18 cellular contexts compared by ENCODE assay signal in genomic region chr17:29080323-29080722, GRCh38. TPM values are rescaled to one million over a fixed set of nuclear protein-coding genes. Genes with fewer than 3 reads are reported as not detected.
A peak's percentile ranks its signal among the peaks of the same experiment; 100 is the strongest.
DNase-seq lines count a peak whose midpoint lies in the region; ATAC-seq and TF ChIP-seq lines count a peak whose summit lies in the region.
"Had no signal": no experiment of that assay in that cellular context is flagged by ENCODE, and none has a peak within 500 bp of the region (broad histone marks: within the 10 kb centered on the region; RNA-seq: fewer than 3 reads in every experiment).

No MANE protein-coding gene starts in this region.

- peaks cover 100% of the 10 kb centered on the region for H3K36me3 ChIP-seq in BLaER1
- no peaks in the 10 kb centered on the region for H3K36me3 ChIP-seq in neural cell (ENCODE audit: insufficient read depth, low read length)
- H3K36me3 ChIP-seq in upper lobe of right lung = peaks cover 49% of the 10 kb centered on the region

- H3K4me2 ChIP-seq in BLaER1 (no peak overlapping the region), neural cell (ENCODE audit: low read length) (no peak overlapping the region)
- H3K4me2 ChIP-seq: BLaER1 treated with 17β-estradiol and CSF1 and Interleukin-3, amounts not matched to agents 10 nM and 100 nM; GM23338 had no signal

- TF ChIP-seq CTCF in neural cell (IDR thresholded peaks at IDR 0.05; ENCODE audit: poor library complexity, severe bottlenecking) = no peak
- no peak for TF ChIP-seq CTCF in upper lobe of right lung (IDR thresholded peaks at IDR 0.05)

- H3K4me1 ChIP-seq in BLaER1 (peaks cover 34% of the 10 kb centered on the region), upper lobe of right lung (no peaks in the 10 kb centered on the region)

- no peaks in the 10 kb centered on the region for H3K27me3 ChIP-seq in BLaER1
- no peaks in the 10 kb centered on the region for H3K27me3 ChIP-seq in neural cell (ENCODE audit: insufficient read depth, low read depth, low read length)
- no peaks in the 10 kb centered on the region for H3K27me3 ChIP-seq in upper lobe of right lung
- H3K27me3 ChIP-seq: BLaER1 treated with 17β-estradiol and CSF1 and Interleukin-3, amounts not matched to agents 10 nM and 100 nM had no signal

- H3K4me3 ChIP-seq in BLaER1 (no peak overlapping the region), neural cell (ENCODE audit: low read length) (no peak overlapping the region), upper lobe of right lung (no peak overlapping the region)
- H3K4me3 ChIP-seq: BLaER1 treated with 17β-estradiol and CSF1 and Interleukin-3, amounts not matched to agents 10 nM and 100 nM; GM23338 had no signal

- H3K4me1 Mint-ChIP-seq in dendritic cell treated with granulocyte-macrophage colony-stimulating factor and Interleukin-4, amounts not matched to agents 40 ng/mL and 50 ng/mL, for 4 days (ENCODE audit: low read depth) = peaks cover 37% of the 10 kb centered on the region
- H3K4me1 Mint-ChIP-seq: IgD-negative memory B cell had no signal

- no peaks in the 10 kb centered on the region for H3K9me2 ChIP-seq in neural cell (ENCODE audit: insufficient read depth, low read length)

- H3K9me3 ChIP-seq in BLaER1 (no peaks in the 10 kb centered on the region), neural cell (ENCODE audit: low read length) (no peaks in the 10 kb centered on the region), upper lobe of right lung (no peaks in the 10 kb centered on the region)
- H3K9me3 ChIP-seq: BLaER1 treated with 17β-estradiol and CSF1 and Interleukin-3, amounts not matched to agents 10 nM and 100 nM had no signal

- TF ChIP-seq EP300 in neural cell (conservative IDR thresholded peaks at IDR 0.05; ENCODE audit: poor library complexity, severe bottlenecking) = no peak

- no peak overlapping the region for H2AFZ ChIP-seq in neural cell (ENCODE audit: low read depth, low read length)
- H2AFZ ChIP-seq: GM23338 had no signal

- no peaks in the 10 kb centered on the region for H3K9me3 Mint-ChIP-seq in dendritic cell treated with granulocyte-macrophage colony-stimulating factor and Interleukin-4, amounts not matched to agents 40 ng/mL and 50 ng/mL, for 4 days
- H3K9me3 Mint-ChIP-seq: CD4-positive, alpha-beta T cell; GM23338; H9; IgD-negative memory B cell had no signal

- H3K27ac ChIP-seq in BLaER1 = peak overlapping the region; percentile 44
- peak overlapping the region; percentile 53 for H3K27ac ChIP-seq in neural cell (ENCODE audit: low read length)
- H3K27ac ChIP-seq in upper lobe of right lung = no peak overlapping the region

- intact Hi-C loops in dendritic cell treated with granulocyte-macrophage colony-stimulating factor and Interleukin-4, amounts not matched to agents 40 ng/mL and 50 ng/mL, for 4 days (cut with micrococcal nuclease) = no loop called here
- intact Hi-C loops in upper lobe of right lung (cut with DNase I) = no loop called here

- no peak overlapping the region for H3K4me3 Mint-ChIP-seq in dendritic cell treated with granulocyte-macrophage colony-stimulating factor and Interleukin-4, amounts not matched to agents 40 ng/mL and 50 ng/mL, for 4 days
- H3K4me3 Mint-ChIP-seq: CD4-positive, alpha-beta T cell; GM23338; H9; IgD-negative memory B cell had no signal

- peak; percentile 13 for ATAC-seq in upper lobe of right lung
- ATAC-seq: GM23338 had no signal

- H4K20me1 ChIP-seq in BLaER1 (peaks cover 97% of the 10 kb centered on the region), neural cell (ENCODE audit: insufficient read depth) (no peaks in the 10 kb centered on the region)

- no peaks in the 10 kb centered on the region for H3K79me2 ChIP-seq in neural cell (replicated peaks; ENCODE audit: insufficient read depth, low read length)

- peak overlapping the region; percentile 73 for H3K27ac Mint-ChIP-seq in dendritic cell treated with granulocyte-macrophage colony-stimulating factor and Interleukin-4, amounts not matched to agents 40 ng/mL and 50 ng/mL, for 4 days
- H3K27ac Mint-ChIP-seq: CD4-positive, alpha-beta T cell; IgD-negative memory B cell had no signal

- TF ChIP-seq RAD21 in neural cell (conservative IDR thresholded peaks at IDR 0.05) = no peak

- no peaks in the 10 kb centered on the region for H3K27me3 Mint-ChIP-seq in dendritic cell treated with granulocyte-macrophage colony-stimulating factor and Interleukin-4, amounts not matched to agents 40 ng/mL and 50 ng/mL, for 4 days
- H3K27me3 Mint-ChIP-seq: CD4-positive, alpha-beta T cell; IgD-negative memory B cell had no signal

- peaks cover 100% of the 10 kb centered on the region for H3K36me3 Mint-ChIP-seq in dendritic cell treated with granulocyte-macrophage colony-stimulating factor and Interleukin-4, amounts not matched to agents 40 ng/mL and 50 ng/mL, for 4 days (ENCODE audit: low read depth)

- no peaks in the 10 kb centered on the region for H3F3A ChIP-seq in neural cell (ENCODE audit: insufficient read depth, low read length, poor library complexity, severe bottlenecking)

- no peak overlapping the region for H3K9ac ChIP-seq in BLaER1
- H3K9ac ChIP-seq in neural cell (ENCODE audit: low read length) = no peak overlapping the region
- H3K9ac ChIP-seq: BLaER1 treated with 17β-estradiol and CSF1 and Interleukin-3, amounts not matched to agents 10 nM and 100 nM had no signal

- DNase-seq in upper lobe of right lung (peak; percentile 57), NCI-H2081 treated with DMSO at 0.1 percent for 48 hours (lab: John Stamatoyannopoulos, UW) (no peak), DMS114 treated with DMSO at 0.1 percent for 48 hours (lab: John Stamatoyannopoulos, UW; ENCODE audit: unreplicated experiment) (no peak), NCI-H82 (lab: John Stamatoyannopoulos, UW) (no peak)
- DNase-seq: 8988T; AML-193; Calu3; CD4-positive, alpha-beta T cell; DMS 273 treated with DMSO at 0.1 percent for 48 hours; DMS79 treated with DMSO at 0.1 percent for 48 hours; EL had no signal

TF ChIP-seq in neural cell, 6 proteins besides CTCF, POLR2A, EP300 and RAD21:
- TF ChIP-seq SMC3 (conservative IDR thresholded peaks at IDR 0.05; ENCODE audit: poor library complexity) = no peak
- TF ChIP-seq, protein P1, sequence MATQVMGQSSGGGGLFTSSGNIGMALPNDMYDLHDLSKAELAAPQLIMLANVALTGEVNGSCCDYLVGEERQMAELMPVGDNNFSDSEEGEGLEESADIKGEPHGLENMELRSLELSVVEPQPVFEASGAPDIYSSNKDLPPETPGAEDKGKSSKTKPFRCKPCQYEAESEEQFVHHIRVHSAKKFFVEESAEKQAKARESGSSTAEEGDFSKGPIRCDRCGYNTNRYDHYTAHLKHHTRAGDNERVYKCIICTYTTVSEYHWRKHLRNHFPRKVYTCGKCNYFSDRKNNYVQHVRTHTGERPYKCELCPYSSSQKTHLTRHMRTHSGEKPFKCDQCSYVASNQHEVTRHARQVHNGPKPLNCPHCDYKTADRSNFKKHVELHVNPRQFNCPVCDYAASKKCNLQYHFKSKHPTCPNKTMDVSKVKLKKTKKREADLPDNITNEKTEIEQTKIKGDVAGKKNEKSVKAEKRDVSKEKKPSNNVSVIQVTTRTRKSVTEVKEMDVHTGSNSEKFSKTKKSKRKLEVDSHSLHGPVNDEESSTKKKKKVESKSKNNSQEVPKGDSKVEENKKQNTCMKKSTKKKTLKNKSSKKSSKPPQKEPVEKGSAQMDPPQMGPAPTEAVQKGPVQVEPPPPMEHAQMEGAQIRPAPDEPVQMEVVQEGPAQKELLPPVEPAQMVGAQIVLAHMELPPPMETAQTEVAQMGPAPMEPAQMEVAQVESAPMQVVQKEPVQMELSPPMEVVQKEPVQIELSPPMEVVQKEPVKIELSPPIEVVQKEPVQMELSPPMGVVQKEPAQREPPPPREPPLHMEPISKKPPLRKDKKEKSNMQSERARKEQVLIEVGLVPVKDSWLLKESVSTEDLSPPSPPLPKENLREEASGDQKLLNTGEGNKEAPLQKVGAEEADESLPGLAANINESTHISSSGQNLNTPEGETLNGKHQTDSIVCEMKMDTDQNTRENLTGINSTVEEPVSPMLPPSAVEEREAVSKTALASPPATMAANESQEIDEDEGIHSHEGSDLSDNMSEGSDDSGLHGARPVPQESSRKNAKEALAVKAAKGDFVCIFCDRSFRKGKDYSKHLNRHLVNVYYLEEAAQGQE (IDR thresholded peaks at IDR 0.05; ENCODE audit: borderline replicate concordance) = no peak
- no peak for TF ChIP-seq TAF1 (IDR thresholded peaks at IDR 0.05; ENCODE audit: low read depth)
- TF ChIP-seq EZH2 (IDR thresholded peaks at IDR 0.05; ENCODE audit: borderline replicate concordance, insufficient read depth, low read length, poor library complexity, severe bottlenecking) = no peak
- TF ChIP-seq MXI1 (conservative IDR thresholded peaks at IDR 0.05; ENCODE audit: poor library complexity, severe bottlenecking) = no peak
- TF ChIP-seq POLR2AphosphoS5 (IDR thresholded peaks at IDR 0.05) = no peak
TF ChIP-seq in neural cell: peak in this region for 0.

RNA-seq across cellular contexts. Expression of gene PIPOX, which starts 37.4 kb away (rescaled TPM):
- 4.4 and 5.2 TPM in 2 replicates for polyA plus RNA-seq in neural cell
- 4.9 and 8.1 TPM in 2 replicates for polyA minus RNA-seq in neural cell
- 0.87 TPM for total RNA-seq in upper lobe of right lung
